Comparison of ENCODE assay signal across 15 cellular contexts in genomic region chr1:89974701-89975470, GRCh38. TPM values are rescaled to one million over a fixed set of nuclear protein-coding genes. Genes with fewer than 3 reads are reported as not detected.
A peak's percentile ranks its signal among the peaks of the same experiment; 100 is the strongest.
DNase-seq lines count a peak whose midpoint lies in the region; ATAC-seq and TF ChIP-seq lines count a peak whose summit lies in the region.
"Had no signal": no experiment of that assay in that cellular context is flagged by ENCODE, and none has a peak within 500 bp of the region (broad histone marks: within the 10 kb centered on the region; RNA-seq: fewer than 3 reads in every experiment).

No MANE protein-coding gene starts in this region.

- H3K4me1 ChIP-seq in H9 (ENCODE audit: insufficient read depth, low read length) (peaks cover 2% of the 10 kb centered on the region; the same call in 1 of the 2 replicates), adipocyte (ENCODE audit: control insufficient read depth, insufficient read depth, low read length) (peaks cover 5% of the 10 kb centered on the region)

- H2AFZ ChIP-seq in H9 (ENCODE audit: low read length): no peak overlapping the region

- no peak overlapping the region for H2BK20ac ChIP-seq in H9 (ENCODE audit: low read depth, low read length, poor library complexity, severe bottlenecking)

- no peaks in the 10 kb centered on the region for H3K79me1 ChIP-seq in H9 (ENCODE audit: insufficient read depth, low read depth, low read length, poor library complexity, severe bottlenecking)

- no peaks in the 10 kb centered on the region for H3K79me2 ChIP-seq in H9 (ENCODE audit: insufficient read depth, low read length)

- H3K9ac ChIP-seq in H9 (ENCODE audit: extremely low read depth, insufficient read length, low read length): no peak overlapping the region
- H3K9ac ChIP-seq in adipocyte (ENCODE audit: low read length): peak overlapping the region; percentile 44

- no peak overlapping the region for H4K91ac ChIP-seq in H9 (ENCODE audit: insufficient read length, low read depth, low read length)

- no peak overlapping the region for H2BK120ac ChIP-seq in H9 (ENCODE audit: low read depth, low read length, poor library complexity, severe bottlenecking)

- no peaks in the 10 kb centered on the region for H3K23me2 ChIP-seq in H9 (ENCODE audit: insufficient read length, low read depth, low read length, poor library complexity, severe bottlenecking)

- H3K18ac ChIP-seq in H9 (ENCODE audit: insufficient read length, low read depth, low read length): no peak overlapping the region

- peak overlapping the region in 2 of 3 experiments; percentile 9 to 31; a peak in 2 of 7 replicates for H3K27ac Mint-ChIP-seq in H9
- H3K27ac Mint-ChIP-seq in activated CD8-positive, alpha-beta memory T cell treated with anti-CD3 and anti-CD28 coated beads, Interleukin-2, amount 10 ng/mL, durations not matched to agents 7 days and 5 days: no peak overlapping the region
- H3K27ac Mint-ChIP-seq: activated naive CD8-positive, alpha-beta T cell; effector memory CD8-positive, alpha-beta T cell; memory B cell had no signal

- CTCF ChIA-PET in AG04450 (lab: Charles Lee): interaction anchor here (0.7 to 1.5 kb wide), 2 partner anchors 12 to 16 kb away, joined by 4 to 8 read pairs; no protein-coding TSS in a partner anchor
- CTCF ChIA-PET in activated CD8-positive, alpha-beta memory T cell treated with anti-CD3 and anti-CD28 coated beads, Interleukin-2, amount 10 ng/mL, durations not matched to agents 7 days and 5 days (lab: Charles Lee): no interaction called here

- H3K36me3 Mint-ChIP-seq in H9 (ENCODE audit: insufficient read depth in 1 of 3, low read depth in 3 of 3): no peaks in the 10 kb centered on the region
- no peaks in the 10 kb centered on the region for H3K36me3 Mint-ChIP-seq in activated CD8-positive, alpha-beta memory T cell treated with anti-CD3 and anti-CD28 coated beads, Interleukin-2, amount 10 ng/mL, durations not matched to agents 7 days and 5 days
- H3K36me3 Mint-ChIP-seq: activated naive CD8-positive, alpha-beta T cell; memory B cell had no signal

- H3K14ac ChIP-seq in H9 (ENCODE audit: insufficient read depth, low read length): no peak overlapping the region

- no peak overlapping the region for H4K5ac ChIP-seq in H9 (ENCODE audit: insufficient read length, low read depth, low read length)

- no CpG with 5 or more reads among the region's 4 CpGs for WGBS in H9 (ENCODE audit: extremely low coverage, insufficient read length, low lambda C conversion rate)

- H3K4ac ChIP-seq in H9 (ENCODE audit: low read depth, low read length): no peak overlapping the region

- POLR2A ChIA-PET in AG04450 (lab: Yijun Ruan, JAX): interaction anchor here (0.7 to 1.1 kb wide), 3 partner anchors 23 to 171 kb away, joined by 3 to 4 read pairs (median 3); no protein-coding TSS in a partner anchor

- no peak overlapping the region for H3K4me3 Mint-ChIP-seq in H9
- H3K4me3 Mint-ChIP-seq in activated CD8-positive, alpha-beta memory T cell treated with anti-CD3 and anti-CD28 coated beads, Interleukin-2, amount 10 ng/mL, durations not matched to agents 7 days and 5 days: no peak overlapping the region
- H3K4me3 Mint-ChIP-seq: activated naive CD8-positive, alpha-beta T cell; effector memory CD8-positive, alpha-beta T cell; memory B cell had no signal

- ATAC-seq in activated CD8-positive, alpha-beta memory T cell treated with anti-CD3 and anti-CD28 coated beads, Interleukin-2, amount 10 ng/mL, durations not matched to agents 7 days and 5 days: no peak
- no peak for ATAC-seq in HG02840 (IDR thresholded peaks at IDR 0.05; ENCODE audit: low FRiP score, unreplicated experiment)
- ATAC-seq in GM21786 (IDR thresholded peaks at IDR 0.05; ENCODE audit: unreplicated experiment): no peak
- ATAC-seq: effector memory CD8-positive, alpha-beta T cell had no signal

- no peak overlapping the region for H4K8ac ChIP-seq in H9 (replicated peaks; ENCODE audit: insufficient read length, low read depth, low read length)

- H3K27me3 ChIP-seq in AG04450 (ENCODE audit: control insufficient read depth, insufficient read depth, low read length): no peaks in the 10 kb centered on the region
- H3K27me3 ChIP-seq in H9 (ENCODE audit: insufficient read depth, low read length): no peaks in the 10 kb centered on the region
- H3K27me3 ChIP-seq in adipocyte (replicated peaks; ENCODE audit: control insufficient read depth, insufficient read depth, low read length): no peaks in the 10 kb centered on the region
- H3K27me3 ChIP-seq: tibial nerve had no signal

- H2BK12ac ChIP-seq in H9 (ENCODE audit: insufficient read length, low read depth, low read length): no peak overlapping the region

- DNase-seq in AG04450 (ENCODE audit: low read depth, low spot score) (peak; percentile 55), H9 (no peak), adipocyte (ENCODE audit: low read depth) (peak; percentile 84), foreskin fibroblast (peak; percentile 81 to 87), GDM1 (lab: John Stamatoyannopoulos, UW) (no peak)
- no peak for DNase-seq in activated CD8-positive, alpha-beta memory T cell treated with anti-CD3 and anti-CD28 coated beads, Interleukin-2, amount 10 ng/mL, durations not matched to agents 7 days and 5 days
- DNase-seq: activated CD8-positive, alpha-beta memory T cell treated with anti-CD3 and anti-CD28 coated beads for 24 hours; effector memory CD8-positive, alpha-beta T cell; NCI-H1694 had no signal

- no peak overlapping the region for H2AK5ac ChIP-seq in H9 (ENCODE audit: insufficient read length, low read length)

- no peaks in the 10 kb centered on the region for H3K27me3 Mint-ChIP-seq in H9 (ENCODE audit: low read depth)
- H3K27me3 Mint-ChIP-seq in activated CD8-positive, alpha-beta memory T cell treated with anti-CD3 and anti-CD28 coated beads, Interleukin-2, amount 10 ng/mL, durations not matched to agents 7 days and 5 days: no peaks in the 10 kb centered on the region

- no peak overlapping the region for H3K56ac ChIP-seq in H9 (ENCODE audit: insufficient read length, low read depth, low read length)

- H3T11ph ChIP-seq in H9 (ENCODE audit: low read length): no peak overlapping the region

- H3K27ac ChIP-seq in AG04450 (ENCODE audit: low read depth, low read length) (peak overlapping the region; percentile 86), H9 (ENCODE audit: insufficient read length, low read depth, low read length) (no peak overlapping the region)
- H3K27ac ChIP-seq: C4-2B had no signal

- H2BK15ac ChIP-seq in H9 (ENCODE audit: low read depth, low read length): no peak overlapping the region

- no peaks in the 10 kb centered on the region for H3K36me3 ChIP-seq in adipocyte (ENCODE audit: control insufficient read depth, insufficient read depth, low read length, severe bottlenecking)
- H3K36me3 ChIP-seq: tibial nerve had no signal

- H3K23ac ChIP-seq in H9 (ENCODE audit: insufficient read length, low read depth, low read length): no peak overlapping the region

- H3K9me3 ChIP-seq in AG04450 (ENCODE audit: control insufficient read depth, insufficient read depth, low read length) (no peaks in the 10 kb centered on the region), H9 (ENCODE audit: control insufficient read depth, low read depth, low read length) (no peaks in the 10 kb centered on the region), adipocyte (ENCODE audit: control insufficient read depth, low read length) (no peaks in the 10 kb centered on the region)
- H3K9me3 ChIP-seq: tibial nerve had no signal

- H3K4me2 ChIP-seq in H9 (ENCODE audit: insufficient read depth, insufficient read length, low read length): no peak overlapping the region

- H3K4me3 ChIP-seq in AG04450 (ENCODE audit: low read depth, low read length) (0 out of 2 replicates have a peak overlapping the region, but pooled peaks have one; percentile 14), adipocyte (ENCODE audit: low read length) (peak overlapping the region; percentile 42), foreskin fibroblast (ENCODE audit: low read depth in 1 of 2, low read length in 2 of 2) (no peak overlapping the region)
- H3K4me3 ChIP-seq: tibial nerve had no signal

- H3K9me3 Mint-ChIP-seq in H9: no peaks in the 10 kb centered on the region; a peak in 1 of 5 replicates
- no peaks in the 10 kb centered on the region for H3K9me3 Mint-ChIP-seq in activated CD8-positive, alpha-beta memory T cell treated with anti-CD3 and anti-CD28 coated beads, Interleukin-2, amount 10 ng/mL, durations not matched to agents 7 days and 5 days (ENCODE audit: low read depth)
- H3K9me3 Mint-ChIP-seq: effector memory CD8-positive, alpha-beta T cell; memory B cell had no signal

- TF ChIP-seq CTCF in AG04450 (IDR thresholded peaks at IDR 0.05; ENCODE audit: low read depth, low read length) (no peak), H9 (conservative IDR thresholded peaks at IDR 0.05) (no peak), foreskin fibroblast (IDR thresholded peaks at IDR 0.05; ENCODE audit: low read depth, low read length) (no peak)

- H2BK5ac ChIP-seq in H9 (ENCODE audit: insufficient read length, low read length): no peak overlapping the region

- H3K4me1 Mint-ChIP-seq in H9: peaks cover 6% of the 10 kb centered on the region in 2 experiments; a peak in 3 of 4 replicates
- H3K4me1 Mint-ChIP-seq in activated CD8-positive, alpha-beta memory T cell treated with anti-CD3 and anti-CD28 coated beads, Interleukin-2, amount 10 ng/mL, durations not matched to agents 7 days and 5 days: peaks cover 4% of the 10 kb centered on the region
- H3K4me1 Mint-ChIP-seq: memory B cell had no signal

- H4K20me1 ChIP-seq in H9 (ENCODE audit: control insufficient read depth, insufficient read depth, insufficient read length): no peaks in the 10 kb centered on the region

RNA-seq across cellular contexts. Expression of gene ZNF326, which starts 20.0 kb away (rescaled TPM):
- 15.5 and 23.3 TPM in 2 replicates for polyA plus RNA-seq in AG04450 (2011; rRNA removed)
- polyA minus RNA-seq in AG04450 (2011; rRNA and poly(A)+ RNA removed): 13.9 and 18.6 TPM in 2 replicates
- total RNA-seq in H9 (2021): 39.0 and 39.9 TPM in 2 replicates
- total RNA-seq in activated CD8-positive, alpha-beta memory T cell treated with anti-CD3 and anti-CD28 coated beads, Interleukin-2, amount 10 ng/mL, durations not matched to agents 7 days and 5 days: 10 to 100 TPM; 16.3 to 19.9 TPM

Comparison
In these comparisons a context has a peak if more than half of its experiments do, and no peak if none do; other contexts are left out.
1. DNase-seq: peak in AG04450 (single experiment), adipocyte (single experiment) and foreskin fibroblast (2 of 2); none in H9 (single experiment), activated CD8-positive, alpha-beta memory T cell treated with anti-CD3 and anti-CD28 coated beads, Interleukin-2, amount 10 ng/mL, durations not matched to agents 7 days and 5 days (single experiment) and GDM1 (single experiment).
2. H3K4me3 ChIP-seq: peak in AG04450 (single experiment) and adipocyte (single experiment); none in foreskin fibroblast (0 of 2).